ENCODE assay signal across 23 cellular contexts in the genomic region with DNA sequence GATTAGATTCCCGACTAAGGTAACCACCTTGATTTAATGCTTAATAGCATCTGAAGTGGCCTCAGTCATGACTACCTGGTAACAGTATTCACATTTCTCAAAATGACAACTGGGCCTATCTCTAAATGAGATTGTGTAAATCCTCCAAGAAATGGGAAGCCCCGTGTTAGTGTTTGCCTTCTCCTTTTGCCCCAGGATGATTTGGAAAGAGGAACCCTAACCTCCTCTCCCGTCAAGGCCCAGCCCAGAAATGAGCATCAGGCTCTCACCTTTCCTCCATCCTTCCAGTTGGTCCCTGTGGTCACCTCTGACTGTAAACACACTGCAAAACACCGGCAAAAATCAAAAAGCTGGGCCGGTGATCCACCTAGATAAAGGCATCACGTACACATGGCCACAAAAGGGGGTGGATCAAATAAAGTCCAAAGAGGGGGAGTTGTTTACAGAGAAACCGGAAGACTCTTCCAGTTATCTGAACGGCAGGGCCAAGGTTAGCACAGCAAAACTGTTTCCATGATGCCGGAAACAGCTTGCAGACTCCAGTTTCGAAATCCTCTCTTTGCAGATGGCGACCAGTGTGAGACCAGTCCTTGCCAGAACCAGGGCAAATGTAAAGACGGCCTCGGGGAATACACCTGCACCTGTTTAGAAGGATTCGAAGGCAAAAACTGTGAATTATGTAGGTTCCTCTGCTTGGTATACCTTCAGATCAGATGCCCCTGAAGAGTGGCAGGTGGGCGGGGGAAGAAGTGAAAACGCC. TPM values are rescaled to one million over a fixed set of nuclear protein-coding genes. Genes with fewer than 3 reads are reported as not detected.
DNase-seq lines count a peak whose midpoint lies in the region; ATAC-seq and TF ChIP-seq lines count a peak whose summit lies in the region.
"Had no signal": no experiment of that assay in that cellular context is flagged by ENCODE, and none has a peak within 500 bp of the region (broad histone marks: within the 10 kb centered on the region; RNA-seq: fewer than 3 reads in every experiment).

No MANE protein-coding gene starts in this region.

- H3K4me3 Mint-ChIP-seq in activated B cell treated with CpG ODN at 0.5 μM for 24 hours = no peak overlapping the region
- H3K4me3 Mint-ChIP-seq: CD4-positive, CD25-positive, alpha-beta regulatory T cell; stimulated activated naive CD8-positive, alpha-beta T cell treated with anti-CD3 and anti-CD28 coated beads, Interleukin-15, Interleukin-2, amounts not matched to agents 100 ng/mL and 50 ng/mL, for 24 hours had no signal

- peak; percentile 20 to 36 for TF ChIP-seq RAD21 in liver (IDR thresholded peaks at IDR 0.05)

- intact Hi-C loops in activated B cell treated with CpG ODN at 0.5 μM for 24 hours (cut with micrococcal nuclease) = no loop called here

- no peak overlapping the region for H3K4me3 ChIP-seq in NB4 (ENCODE audit: low read depth, low read length)
- H3K4me3 ChIP-seq in liver (ENCODE audit: low read depth in 1 of 3, low read length in 3 of 3) = no peak overlapping the region
- H3K4me3 ChIP-seq: left ventricle myocardium inferior had no signal

- no peak for TF ChIP-seq POLR2A in NB4 (IDR thresholded peaks at IDR 0.05; ENCODE audit: extremely low read depth, insufficient read length)

- H3K9me3 Mint-ChIP-seq in activated B cell treated with CpG ODN at 0.5 μM for 24 hours = peaks cover 2% of the 10 kb centered on the region
- H3K9me3 Mint-ChIP-seq: activated T-helper 2 cell treated with anti-CD3 and anti-CD28 coated beads, Interferon-gamma antibody, Interleukin-2, Interleukin-4, amounts not matched to agents 10 μg/mL and 5 μg/mL and 100 μg/mL, durations not matched to agents 14 hours and 24 hours and 36 hours; stimulated activated naive CD8-positive, alpha-beta T cell treated with anti-CD3 and anti-CD28 coated beads, Interleukin-15, Interleukin-2, amounts not matched to agents 100 ng/mL and 50 ng/mL, for 24 hours had no signal

- H3K27me3 ChIP-seq in liver (ENCODE audit: control insufficient read depth in 4 of 4, insufficient read depth in 4 of 4, low read length in 3 of 4) = no peaks in the 10 kb centered on the region

- DNase-seq in D341Med (ENCODE audit: low spot score) = peak; percentile 5
- DNase-seq in NB4 (ENCODE audit: low read depth) = peak; percentile 42
- peak; percentile 1 for DNase-seq in activated B cell treated with CpG ODN at 0.5 μM for 24 hours
- DNase-seq in NCI-H1694 treated with DMSO at 0.1 percent for 48 hours (lab: John Stamatoyannopoulos, UW) = no peak
- no peak for DNase-seq in activated naive CD4-positive, alpha-beta T cell treated with Interleukin-2 at 50 U/mL for 16 hours
- DNase-seq in NCI-H1417 (lab: John Stamatoyannopoulos, UW) = no peak
- DNase-seq: ACHN; activated CD8-positive, alpha-beta memory T cell treated with anti-CD3 and anti-CD28 coated beads for 24 hours; amygdala; CD4-positive, CD25-positive, alpha-beta regulatory T cell; EL; foreskin fibroblast; left ventricle myocardium inferior; NCI-H2029 treated with DMSO at 0.1 percent for 48 hours; NCI-H526; stimulated activated CD4-positive, alpha-beta T cell treated with anti-CD3 and anti-CD28 coated beads, Interleukin-15, amount 100 ng/mL, for 24 hours had no signal

- ATAC-seq in activated B cell treated with CpG ODN at 0.5 μM for 24 hours (ENCODE audit: low read depth) (no peak), HG03175 (IDR thresholded peaks at IDR 0.05; ENCODE audit: unreplicated experiment) (no peak)
- ATAC-seq: Panc1 had no signal

- H3K27me3 Mint-ChIP-seq in activated B cell treated with CpG ODN at 0.5 μM for 24 hours = peaks cover 6% of the 10 kb centered on the region

- TF ChIP-seq CTCF in NB4 (IDR thresholded peaks at IDR 0.05; ENCODE audit: low read depth, low read length) (no peak), activated B cell treated with CpG ODN at 0.5 μM for 24 hours (IDR thresholded peaks at IDR 0.05) (no peak), liver (IDR thresholded peaks at IDR 0.05; ENCODE audit: low read depth, low read length, missing input control) (no peak)

- peak overlapping the region; percentile 46 to 56 for H3K27ac ChIP-seq in liver (ENCODE audit: low read depth in 1 of 2, low read length in 2 of 2)
- H3K27ac ChIP-seq: left ventricle myocardium inferior, VCaP had no signal

- peaks cover 0 to 7% (median 2%) of the 10 kb centered on the region in 4 donors for H3K4me1 ChIP-seq in liver (ENCODE audit: control insufficient read depth in 4 of 4, insufficient read depth in 4 of 4, low read length in 3 of 4)
- H3K4me1 ChIP-seq: left ventricle myocardium inferior had no signal

- H3K27ac Mint-ChIP-seq in activated B cell treated with CpG ODN at 0.5 μM for 24 hours = no peak overlapping the region
- H3K27ac Mint-ChIP-seq: activated T-helper 2 cell treated with anti-CD3 and anti-CD28 coated beads, Interferon-gamma antibody, Interleukin-2, Interleukin-4, amounts not matched to agents 10 μg/mL and 5 μg/mL and 100 μg/mL, durations not matched to agents 14 hours and 24 hours and 36 hours; CD4-positive, CD25-positive, alpha-beta regulatory T cell; stimulated activated naive CD8-positive, alpha-beta T cell treated with anti-CD3 and anti-CD28 coated beads, Interleukin-15, Interleukin-2, amounts not matched to agents 100 ng/mL and 50 ng/mL, for 24 hours had no signal

- no peaks in the 10 kb centered on the region for H3K9me3 ChIP-seq in liver (ENCODE audit: control insufficient read depth in 4 of 4, low read length in 3 of 4)
- H3K9me3 ChIP-seq: left ventricle myocardium inferior had no signal

- H3K4me1 Mint-ChIP-seq in activated B cell treated with CpG ODN at 0.5 μM for 24 hours = no peaks in the 10 kb centered on the region
- H3K4me1 Mint-ChIP-seq: CD4-positive, CD25-positive, alpha-beta regulatory T cell had no signal

- H3K9ac ChIP-seq in liver (ENCODE audit: low read depth in 1 of 2, low read length in 2 of 2) = peak overlapping the region in 1 of 2 donors; percentile 65

- peaks cover 0 to 16% (median 10%) of the 10 kb centered on the region in 4 donors for H3K36me3 ChIP-seq in liver (ENCODE audit: control insufficient read depth in 4 of 4, insufficient read depth in 3 of 4, low read depth in 1 of 4, low read length in 3 of 4)
- H3K36me3 ChIP-seq: left ventricle myocardium inferior had no signal

- WGBS in liver = 50% methylated on average over 16 of the region's 16 CpGs

- CTCF ChIA-PET in activated B cell treated with CpG ODN at 0.5 μM for 24 hours (lab: Charles Lee) = no interaction called here

- H3K36me3 Mint-ChIP-seq in activated B cell treated with CpG ODN at 0.5 μM for 24 hours (ENCODE audit: low read depth) = no peaks in the 10 kb centered on the region
- H3K36me3 Mint-ChIP-seq: CD4-positive, CD25-positive, alpha-beta regulatory T cell had no signal

- POLR2A ChIA-PET in activated B cell treated with CpG ODN at 0.5 μM for 24 hours (lab: Charles Lee) = no interaction called here

TF ChIP-seq in liver, 16 proteins besides CTCF, POLR2A, EP300 and RAD21 (continues in another document):
- TF ChIP-seq NR2F2 (IDR thresholded peaks at IDR 0.05) (peak; percentile 61), EGR1 (IDR thresholded peaks at IDR 0.05; ENCODE audit: low read depth in 2 of 2) (peak; percentile 56 to 73), RXRA (IDR thresholded peaks at IDR 0.05) (peak; percentile 73 to 89), ATF3 (IDR thresholded peaks at IDR 0.05) (no peak), SP1 (IDR thresholded peaks at IDR 0.05) (peak; percentile 81), GABPA (IDR thresholded peaks at IDR 0.05 in 1 of 2, conservative IDR thresholded peaks at IDR 0.05 in 1 of 2) (peak in 1 of 2 donors; percentile 71), JUND (IDR thresholded peaks at IDR 0.05) (peak; percentile 22 to 76), YY1 (IDR thresholded peaks at IDR 0.05) (peak; percentile 85), HNF4G (IDR thresholded peaks at IDR 0.05) (no peak), MAX (IDR thresholded peaks at IDR 0.05) (peak; percentile 65), FOXA1 (IDR thresholded peaks at IDR 0.05) (peak; percentile 73), ZBTB33 (IDR thresholded peaks at IDR 0.05) (peak; percentile 74), HNF4A (conservative IDR thresholded peaks at IDR 0.05) (peak; percentile 78 to 80), FOXA2 (IDR thresholded peaks at IDR 0.05) (peak; percentile 84), TAF1 (conservative IDR thresholded peaks at IDR 0.05) (no peak)

RNA-seq across cellular contexts. Expression of gene F10, which starts 16.4 kb away (rescaled TPM):
- total RNA-seq in activated B cell treated with CpG ODN at 0.5 μM for 24 hours (not detected in 2 replicates), liver (100 to 1,000 TPM in 1 of 2 donors, 10 to 100 TPM in 1; 85.3 to 110 TPM)
- 100 to 1,000 TPM; 124 to 199 TPM for polyA plus RNA-seq in liver
- total RNA-seq: activated T-helper 2 cell treated with anti-CD3 and anti-CD28 coated beads, Interferon-gamma antibody, Interleukin-2, Interleukin-4, amounts not matched to agents 10 μg/mL and 5 μg/mL and 100 μg/mL, durations not matched to agents 14 hours and 24 hours and 36 hours; CD4-positive, CD25-positive, alpha-beta regulatory T cell had no signal

RNA-seq across cellular contexts. Expression of gene PROZ, which starts 19.5 kb away (rescaled TPM):
- total RNA-seq in activated B cell treated with CpG ODN at 0.5 μM for 24 hours (not detected in 2 replicates), liver (10 to 100 TPM; 10.6 to 36.6 TPM)
- 10 to 100 TPM; 23.9 to 40.7 TPM for polyA plus RNA-seq in liver
- total RNA-seq: activated T-helper 2 cell treated with anti-CD3 and anti-CD28 coated beads, Interferon-gamma antibody, Interleukin-2, Interleukin-4, amounts not matched to agents 10 μg/mL and 5 μg/mL and 100 μg/mL, durations not matched to agents 14 hours and 24 hours and 36 hours; CD4-positive, CD25-positive, alpha-beta regulatory T cell; left ventricle myocardium inferior; pulmonary artery endothelial cell had no signal

RNA-seq across cellular contexts. Expression of gene F7, which starts 33.4 kb away (rescaled TPM):
- not detected in 2 replicates for total RNA-seq in activated B cell treated with CpG ODN at 0.5 μM for 24 hours
- total RNA-seq in liver = 10 to 100 TPM; 52.5 to 80.0 TPM
- 10 to 100 TPM; 46.6 to 92.6 TPM for polyA plus RNA-seq in liver
- total RNA-seq: activated T-helper 2 cell treated with anti-CD3 and anti-CD28 coated beads, Interferon-gamma antibody, Interleukin-2, Interleukin-4, amounts not matched to agents 10 μg/mL and 5 μg/mL and 100 μg/mL, durations not matched to agents 14 hours and 24 hours and 36 hours; CD4-positive, CD25-positive, alpha-beta regulatory T cell; left ventricle myocardium inferior; pulmonary artery endothelial cell had no signal
- polyA plus RNA-seq: CD4-positive, CD25-positive, alpha-beta regulatory T cell had no signal

Comparison
In these comparisons a context has a peak if more than half of its experiments do, and no peak if none do; other contexts are left out.
1. DNase-seq: peak in D341Med (single experiment), NB4 (single experiment) and activated B cell treated with CpG ODN at 0.5 μM for 24 hours (single experiment); none in NCI-H1694 treated with DMSO at 0.1 percent for 48 hours (single experiment), activated naive CD4-positive, alpha-beta T cell treated with Interleukin-2 at 50 U/mL for 16 hours (single experiment) and NCI-H1417 (0 of 3).
2. RNA of gene F10, which starts 16.4 kb away (total RNA-seq): 85.3 to 110 TPM in liver; not detected in activated B cell treated with CpG ODN at 0.5 μM for 24 hours; every median in the first group is over 10 times any median in the second.
3. RNA of gene PROZ, which starts 19.5 kb away (total RNA-seq): 10.6 to 36.6 TPM in liver; not detected in activated B cell treated with CpG ODN at 0.5 μM for 24 hours; every median in the first group is over 10 times any median in the second.
4. RNA of gene F7, which starts 33.4 kb away (total RNA-seq): 52.5 to 80.0 TPM in liver; not detected in activated B cell treated with CpG ODN at 0.5 μM for 24 hours; every median in the first group is over 10 times any median in the second.